Comparison of ENCODE assay signal across 9 cellular contexts in the genomic region with DNA sequence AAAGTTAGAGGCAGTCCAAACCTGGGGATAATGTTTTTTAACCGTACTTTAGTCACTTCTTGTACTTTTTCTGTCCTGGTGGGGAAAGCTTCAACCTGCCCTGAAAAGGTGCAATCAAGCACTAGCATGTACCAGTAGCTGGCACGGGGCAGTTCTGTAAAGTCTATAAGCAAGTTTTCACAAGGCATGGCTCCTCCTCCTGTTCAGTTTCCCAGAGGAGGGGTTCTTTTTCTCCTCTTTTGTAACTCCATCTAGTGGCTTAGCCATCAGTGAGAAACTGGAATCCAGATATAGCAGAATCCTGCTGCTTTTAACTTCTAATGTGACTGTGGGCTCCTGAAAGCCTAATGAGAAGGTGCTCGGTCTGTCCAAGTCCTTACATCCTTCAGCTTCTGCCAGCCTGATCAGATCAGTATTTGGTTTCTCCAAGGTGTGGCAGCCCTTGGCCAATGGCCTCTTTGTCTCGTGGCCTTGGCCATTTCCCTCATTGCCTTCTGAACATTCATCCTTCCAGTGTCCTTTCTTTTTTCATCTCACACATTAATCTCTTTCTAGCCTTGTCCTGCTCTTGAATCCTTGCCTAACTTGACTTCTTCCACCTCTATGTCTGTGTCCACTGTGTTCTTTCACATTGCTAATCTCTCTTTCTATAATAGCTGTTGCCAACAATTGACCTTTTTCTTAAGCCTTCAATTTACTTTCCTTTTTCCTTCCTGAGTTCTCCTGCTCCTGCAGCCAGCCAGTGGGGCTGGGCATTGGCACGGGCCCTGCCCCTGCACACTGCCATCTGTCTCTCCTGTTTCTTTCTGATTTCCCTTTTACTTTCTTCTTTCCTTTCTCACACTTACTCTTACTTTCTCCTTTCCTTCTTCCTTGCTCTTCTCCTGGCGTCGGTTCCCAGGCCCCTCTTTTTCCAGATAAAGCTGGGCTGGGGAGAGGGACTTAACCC.
DNase-seq lines count a peak whose midpoint lies in the region; ATAC-seq and TF ChIP-seq lines count a peak whose summit lies in the region.
"Had no signal": no experiment of that assay in that cellular context is flagged by ENCODE, and none has a peak within 500 bp of the region (broad histone marks: within the 10 kb centered on the region; RNA-seq: fewer than 3 reads in every experiment).

No MANE protein-coding gene starts in this region.

- no peaks in the 10 kb centered on the region for H3K36me3 ChIP-seq in fibroblast of lung (ENCODE audit: control insufficient read depth, insufficient read depth, low read length)
- no peaks in the 10 kb centered on the region for H3K36me3 ChIP-seq in sigmoid colon

- no peaks in the 10 kb centered on the region for H3K4me1 ChIP-seq in fibroblast of lung (ENCODE audit: control insufficient read depth, extremely low read depth, insufficient read depth, low read length)
- H3K4me1 ChIP-seq in sigmoid colon: peaks cover 0 to 38% (median 32%) of the 10 kb centered on the region in 4 donors

- H3K9ac ChIP-seq in fibroblast of lung (ENCODE audit: insufficient read depth, low read length): no peak overlapping the region

- peak overlapping the region; percentile 77 for H2AFZ ChIP-seq in fibroblast of lung (ENCODE audit: low read length)

- peak; percentile 16 for ATAC-seq in GM18517 (IDR thresholded peaks at IDR 0.05; ENCODE audit: unreplicated experiment)
- ATAC-seq in HG02938 (IDR thresholded peaks at IDR 0.05; ENCODE audit: unreplicated experiment): no peak

- POLR2A ChIA-PET in RWPE1 (lab: Yijun Ruan, JAX; ENCODE audit: low non-redundant PET): no interaction called here
- POLR2A ChIA-PET in activated CD4-positive, alpha-beta T cell treated with anti-CD3 and anti-CD28 coated beads, Interleukin-2, amount 10 ng/mL, durations not matched to agents 7 days and 5 days (lab: Charles Lee): no interaction called here

- no peaks in the 10 kb centered on the region for H3K27me3 Mint-ChIP-seq in activated CD4-positive, alpha-beta T cell treated with anti-CD3 and anti-CD28 coated beads, Interleukin-2, amount 10 ng/mL, durations not matched to agents 7 days and 5 days

- H3K9me3 ChIP-seq in fibroblast of lung (ENCODE audit: control insufficient read depth, insufficient read depth, low read depth, low read length): no peaks in the 10 kb centered on the region
- no peaks in the 10 kb centered on the region for H3K9me3 ChIP-seq in sigmoid colon

- TF ChIP-seq CTCF in RWPE1 (conservative IDR thresholded peaks at IDR 0.05; ENCODE audit: low read depth): 0 out of 2 replicates have a peak, but pooled peaks have one; percentile 12
- TF ChIP-seq CTCF in fibroblast of lung (conservative IDR thresholded peaks at IDR 0.05 in 1 of 2, IDR thresholded peaks at IDR 0.05 in 1 of 2; ENCODE audit: low read depth in 1 of 2, low read length in 2 of 2): peak; percentile 28 to 37
- TF ChIP-seq CTCF in sigmoid colon (IDR thresholded peaks at IDR 0.05): no peak

- CTCF ChIA-PET in RWPE1 (lab: Yijun Ruan, JAX): interaction anchor here (0.8 kb wide), 1 partner anchor 613 kb away, joined by 3 read pairs; no protein-coding TSS in a partner anchor
- CTCF ChIA-PET in activated CD4-positive, alpha-beta T cell treated with anti-CD3 and anti-CD28 coated beads, Interleukin-2, amount 10 ng/mL, durations not matched to agents 7 days and 5 days (lab: Charles Lee): interaction anchor here (0.7 kb wide), 1 partner anchor 132 kb away, joined by 4 read pairs; no protein-coding TSS in a partner anchor

- intact Hi-C loops in sigmoid colon (cut with DNase I): loop anchor here (5.0 kb wide), 1 partner anchor 187 kb away; no protein-coding TSS in a partner anchor

- H3K27ac ChIP-seq in RWPE1 (no peak overlapping the region), fibroblast of lung (ENCODE audit: insufficient read depth, low read length) (no peak overlapping the region), sigmoid colon (peak overlapping the region; percentile 71 to 85 (median 79))

- no peak overlapping the region for H3K4me3 Mint-ChIP-seq in activated CD4-positive, alpha-beta T cell treated with anti-CD3 and anti-CD28 coated beads, Interleukin-2, amount 10 ng/mL, durations not matched to agents 7 days and 5 days
- H3K4me3 Mint-ChIP-seq: activated CD4-positive, alpha-beta memory T cell treated with anti-CD3 and anti-CD28 coated beads for 36 hours had no signal

- no peak for TF ChIP-seq POLR2A in sigmoid colon (IDR thresholded peaks at IDR 0.05)

- no peaks in the 10 kb centered on the region for H3K79me2 ChIP-seq in fibroblast of lung (ENCODE audit: control insufficient read depth, insufficient read depth, low read length)

- no peaks in the 10 kb centered on the region for H3K36me3 Mint-ChIP-seq in activated CD4-positive, alpha-beta T cell treated with anti-CD3 and anti-CD28 coated beads, Interleukin-2, amount 10 ng/mL, durations not matched to agents 7 days and 5 days (ENCODE audit: low read depth)
- H3K36me3 Mint-ChIP-seq: activated CD4-positive, alpha-beta memory T cell treated with anti-CD3 and anti-CD28 coated beads for 36 hours had no signal

- no peaks in the 10 kb centered on the region for H3K27me3 ChIP-seq in fibroblast of lung (ENCODE audit: control insufficient read depth, insufficient read depth, low read length)
- no peaks in the 10 kb centered on the region for H3K27me3 ChIP-seq in sigmoid colon

- TF ChIP-seq EP300 in sigmoid colon (IDR thresholded peaks at IDR 0.05): no peak

- H4K20me1 ChIP-seq in fibroblast of lung (ENCODE audit: control insufficient read depth, extremely low read depth, insufficient read depth, low read length): no peaks in the 10 kb centered on the region

- H3K4me1 Mint-ChIP-seq in activated CD4-positive, alpha-beta T cell treated with anti-CD3 and anti-CD28 coated beads, Interleukin-2, amount 10 ng/mL, durations not matched to agents 7 days and 5 days: no peaks in the 10 kb centered on the region

- WGBS in sigmoid colon, 2 donors: 28 to 47% methylated on average over 7 of the region's 7 CpGs

- no peak overlapping the region for H3K27ac Mint-ChIP-seq in activated CD4-positive, alpha-beta T cell treated with anti-CD3 and anti-CD28 coated beads, Interleukin-2, amount 10 ng/mL, durations not matched to agents 7 days and 5 days
- H3K27ac Mint-ChIP-seq: activated CD4-positive, alpha-beta memory T cell treated with anti-CD3 and anti-CD28 coated beads for 36 hours had no signal

- peak overlapping the region; percentile 71 for H3K4me2 ChIP-seq in fibroblast of lung (ENCODE audit: extremely low read depth, insufficient read depth, low read length)

- DNase-seq in RWPE1 (ENCODE audit: low spot score) (no peak), fibroblast of lung (ENCODE audit: low read depth in 2 of 2) (peak; percentile 11 to 55), sigmoid colon (no peak), NCI-H2081 (lab: John Stamatoyannopoulos, UW) (no peak)
- DNase-seq in activated CD4-positive, alpha-beta T cell treated with anti-CD3 and anti-CD28 coated beads, Interleukin-2, amount 10 ng/mL, durations not matched to agents 7 days and 5 days: no peak
- no peak for DNase-seq in activated CD8-positive, alpha-beta memory T cell treated with anti-CD3 and anti-CD28 coated beads for 24 hours
- DNase-seq: activated CD4-positive, alpha-beta memory T cell treated with anti-CD3 and anti-CD28 coated beads for 36 hours had no signal

- peak overlapping the region in 2 of 4 experiments; percentile 54 to 63 for H3K4me3 ChIP-seq in fibroblast of lung (replicated peaks in 1 of 4; ENCODE audit: control extremely low read depth in 1 of 4, insufficient read depth in 1 of 4, low read depth in 3 of 4, low read length in 4 of 4)
- H3K4me3 ChIP-seq in sigmoid colon: peak overlapping the region in 3 of 4 donors; percentile 45 to 52 (median 51)

- H3K9me3 Mint-ChIP-seq in activated CD4-positive, alpha-beta T cell treated with anti-CD3 and anti-CD28 coated beads, Interleukin-2, amount 10 ng/mL, durations not matched to agents 7 days and 5 days: no peaks in the 10 kb centered on the region
- H3K9me3 Mint-ChIP-seq: activated CD4-positive, alpha-beta memory T cell treated with anti-CD3 and anti-CD28 coated beads for 36 hours had no signal

Comparison
In these comparisons a context has a peak if more than half of its experiments do, and no peak if none do; other contexts are left out.
1. DNase-seq: peak in fibroblast of lung (2 of 2); none in RWPE1 (single experiment), sigmoid colon (single experiment), activated CD4-positive, alpha-beta T cell treated with anti-CD3 and anti-CD28 coated beads, Interleukin-2, amount 10 ng/mL, durations not matched to agents 7 days and 5 days (single experiment), activated CD8-positive, alpha-beta memory T cell treated with anti-CD3 and anti-CD28 coated beads for 24 hours (single experiment) and NCI-H2081 (0 of 2).
2. H3K27ac ChIP-seq: peak in sigmoid colon (4 of 4); none in RWPE1 (single experiment) and fibroblast of lung (single experiment).
3. CTCF ChIP-seq: peak in RWPE1 (single experiment) and fibroblast of lung (2 of 2); none in sigmoid colon (0 of 4).